Comparison of ENCODE assay signal across 27 cellular contexts in genomic region chr10:75272896-75273295, GRCh38. TPM values are rescaled to one million over a fixed set of nuclear protein-coding genes. Genes with fewer than 3 reads are reported as not detected.
DNase-seq lines count a peak whose midpoint lies in the region; ATAC-seq, FAIRE-seq and TF ChIP-seq lines count a peak whose summit lies in the region.
"Had no signal": no experiment of that assay in that cellular context is flagged by ENCODE, and none has a peak within 500 bp of the region (broad histone marks: within the 10 kb centered on the region; RNA-seq: fewer than 3 reads in every experiment).

No MANE protein-coding gene starts in this region.

- peaks cover 0 to 4% of the 10 kb centered on the region in 2 donors for H3K4me1 ChIP-seq in adrenal gland (replicated peaks in 1 of 2)
- H3K4me1 ChIP-seq in HepG2 (ENCODE audit: insufficient read depth, low read length): peaks cover 17% of the 10 kb centered on the region
- H3K4me1 ChIP-seq: Caco-2, HAP-1 had no signal

- H3K27me3 ChIP-seq in adrenal gland: no peaks in the 10 kb centered on the region
- no peaks in the 10 kb centered on the region; a peak in 1 of 5 replicates for H3K27me3 ChIP-seq in HepG2 (ENCODE audit: control insufficient read depth in 1 of 2, insufficient read depth in 2 of 2, low read length in 2 of 2)
- H3K27me3 ChIP-seq: BLaER1 treated with 17β-estradiol and CSF1 and Interleukin-3, amounts not matched to agents 10 nM and 100 nM had no signal

- no peak for TF ChIP-seq POLR2A in adrenal gland (IDR thresholded peaks at IDR 0.05)
- no peak for TF ChIP-seq POLR2A in HepG2 (IDR thresholded peaks at IDR 0.05; ENCODE audit: insufficient read depth in 1 of 2, low read depth in 2 of 2, low read length in 2 of 2)

- H3K36me3 ChIP-seq in adrenal gland (replicated peaks in 1 of 2) (no peaks in the 10 kb centered on the region), HepG2 (replicated peaks in 1 of 2; ENCODE audit: control insufficient read depth in 1 of 2, insufficient read depth in 2 of 2, low read length in 2 of 2) (no peaks in the 10 kb centered on the region)
- H3K36me3 ChIP-seq: BLaER1 treated with 17β-estradiol and CSF1 and Interleukin-3, amounts not matched to agents 10 nM and 100 nM; HAP-1; spleen had no signal

- H3K9me3 ChIP-seq in adrenal gland (replicated peaks in 1 of 3) (no peaks in the 10 kb centered on the region), HepG2 (ENCODE audit: low read length) (no peaks in the 10 kb centered on the region)
- H3K9me3 ChIP-seq: Caco-2, HAP-1, spleen had no signal

- H3K4me2 ChIP-seq in HepG2 (ENCODE audit: low read depth, low read length): peak overlapping the region; percentile 28; the same call in 1 of the 2 replicates
- H3K4me2 ChIP-seq: BLaER1 treated with 17β-estradiol and CSF1 and Interleukin-3, amounts not matched to agents 10 nM and 100 nM had no signal

- TF ChIP-seq EP300 in HepG2 (IDR thresholded peaks at IDR 0.05; ENCODE audit: low read depth in 2 of 2, low read length in 2 of 2) (no peak; a peak in 1 of 4 replicates), HepG2 (CRISPR knock-in tag; IDR thresholded peaks at IDR 0.05; ENCODE audit: borderline replicate concordance) (no peak)

- FAIRE-seq in HepG2 (lab: Jason Lieb, UNC) (no peak), RCC 7860 (lab: Jason Lieb, UNC) (no peak)
- FAIRE-seq: bronchial epithelial cell, GM18507 had no signal

- no TSS peak for BruUV-seq in HepG2 (replicated peaks; lab: Mats Ljungman, UMichigan)

- no peak overlapping the region for H3K4me3 ChIP-seq in adrenal gland
- H3K4me3 ChIP-seq in HepG2 (replicated peaks in 1 of 3; ENCODE audit: insufficient read depth in 1 of 3, low read depth in 2 of 3, low read length in 3 of 3): no peak overlapping the region
- H3K4me3 ChIP-seq: BLaER1 treated with 17β-estradiol and CSF1 and Interleukin-3, amounts not matched to agents 10 nM and 100 nM; HAP-1; spleen had no signal

- peak; percentile 33 for DNase-seq in activated effector memory CD4-positive, alpha-beta T cell treated with anti-CD3 and anti-CD28 coated beads, Interleukin-2, amount 50 U/mL, for 16 hours
- no peak for DNase-seq in activated effector memory CD4-positive, alpha-beta T cell treated with Interleukin-2 at 50 U/mL for 16 hours
- DNase-seq in adrenal gland: peak in 6 of 7 donors; percentile 51 to 84 (median 69)
- DNase-seq in HepG2 (ENCODE audit: low spot score): peak; percentile 12
- peak; percentile 6 for DNase-seq in stromal cell of bone marrow (ENCODE audit: low read depth)
- no peak for DNase-seq in RCC 7860 (ENCODE audit: low spot score)
- no peak for DNase-seq in HEK293T (ENCODE audit: extremely low spot score)
- DNase-seq in effector CD4-positive, alpha-beta T cell: no peak
- DNase-seq: activated naive CD4-positive, alpha-beta T cell treated with Interleukin-2 at 50 U/mL for 16 hours; activated T-cell treated with anti-CD3 and anti-CD28 coated beads, Interleukin-2, amount 50 U/mL, for 24 hours; amniotic stem cell; Caco-2; cortex of kidney; KBM-7; left colon; NCI-H1694 treated with DMSO at 0.1 percent for 48 hours; NCI-H2171 treated with DMSO at 0.1 percent for 48 hours; NCI-H526; spleen; stimulated activated CD4-positive, alpha-beta T cell treated with anti-CD3 and anti-CD28 coated beads, Interleukin-4, amount 100 ng/mL, for 4 hours; SW 1271; trophoblast cell had no signal

- in situ Hi-C loops in HepG2 (cut with HindIII; ENCODE audit: extremely low pct_ligation_motif_present, low pct_unique_long_range_greater_than_20kb): no loop called here

- no peak overlapping the region for H3K9ac ChIP-seq in HepG2 (ENCODE audit: insufficient read depth, low read depth, low read length)
- H3K9ac ChIP-seq: BLaER1 treated with 17β-estradiol and CSF1 and Interleukin-3, amounts not matched to agents 10 nM and 100 nM had no signal

- no peak for TF ChIP-seq RAD21 in HepG2 (CRISPR knock-in tag; IDR thresholded peaks at IDR 0.05)

- no peaks in the 10 kb centered on the region for H3K79me2 ChIP-seq in HepG2 (ENCODE audit: insufficient read depth, low read length)

- CTCF ChIA-PET in HepG2 (lab: Yijun Ruan, JAX; ENCODE audit: low intra/inter-chr PET ratio, low total read pairs) (no interaction called here), HEK293T (lab: Yijun Ruan, JAX) (interaction anchor here (0.5 to 0.9 kb wide), 2 partner anchors 25 to 1112 kb away, joined by 3 to 7 read pairs; no protein-coding TSS in a partner anchor)

- ATAC-seq in HepG2: peak; percentile 63; the same call in 2 of the 3 replicates
- ATAC-seq: activated CD4-positive, CD25-positive, alpha-beta regulatory T cell treated with anti-CD3 and anti-CD28 coated beads, Interleukin-2, amount 50 U/mL, for 24 hours; left colon had no signal

- WGBS in adrenal gland, 4 donors: 35% methylated on average over 5 to 7 of the region's 7 CpGs
- 10% methylated on average over 2 of the region's 7 CpGs for WGBS in HepG2 (ENCODE audit: low lambda C conversion rate)

- POLR2A ChIA-PET in HepG2 (lab: Yijun Ruan, JAX) (no interaction called here), HEK293T (lab: Yijun Ruan, JAX) (interaction anchor here (1.5 kb wide), 1 partner anchor 133 kb away, joined by 3 read pairs; no protein-coding TSS in a partner anchor)

- intact Hi-C loops in adrenal gland (cut with DNase I) (no loop called here), HepG2 (cut with micrococcal nuclease; ENCODE audit: unreplicated experiment) (no loop called here)

- no peak for TF ChIP-seq CTCF in adrenal gland (IDR thresholded peaks at IDR 0.05)
- TF ChIP-seq CTCF in HepG2 (CRISPR knock-in tag; IDR thresholded peaks at IDR 0.05): peak; percentile 36

- no peak overlapping the region for H2AFZ ChIP-seq in HepG2 (ENCODE audit: low read length)

- H3K27ac ChIP-seq in adrenal gland (no peak overlapping the region), HepG2 (ENCODE audit: extremely low read length, insufficient read depth, low read length) (no peak overlapping the region)
- H3K27ac ChIP-seq: BLaER1 treated with 17β-estradiol and CSF1 and Interleukin-3, amounts not matched to agents 10 nM and 100 nM had no signal

- H4K20me1 ChIP-seq in HepG2 (ENCODE audit: insufficient read depth, low read length): no peaks in the 10 kb centered on the region
- H4K20me1 ChIP-seq: BLaER1 treated with 17β-estradiol and CSF1 and Interleukin-3, amounts not matched to agents 10 nM and 100 nM had no signal

TF ChIP-seq in HepG2, 621 proteins besides CTCF, POLR2A, EP300 and RAD21 (continues in another document):
- peak; percentile 28; the same call in 1 of the 2 replicates for TF ChIP-seq RXRB (CRISPR knock-in tag; IDR thresholded peaks at IDR 0.05; ENCODE audit: borderline replicate concordance)
- 0 out of 2 replicates have a peak, but pooled peaks have one; percentile 36 for TF ChIP-seq HOXD1 (CRISPR knock-in tag; IDR thresholded peaks at IDR 0.05)
- TF ChIP-seq MTA3 (CRISPR knock-in tag; IDR thresholded peaks at IDR 0.05): no peak
- TF ChIP-seq SNAPC5 (CRISPR knock-in tag; IDR thresholded peaks at IDR 0.05; ENCODE audit: borderline replicate concordance): no peak
- TF ChIP-seq SOX5 (CRISPR knock-in tag; IDR thresholded peaks at IDR 0.05; ENCODE audit: borderline replicate concordance): 0 out of 2 replicates have a peak, but pooled peaks have one; percentile 19
- peak; percentile 60; the same call in 1 of the 2 replicates for TF ChIP-seq FOXA3 (CRISPR knock-in tag; IDR thresholded peaks at IDR 0.05)
- TF ChIP-seq SALL1 (CRISPR knock-in tag; IDR thresholded peaks at IDR 0.05): peak; percentile 29; the same call in 1 of the 2 replicates

TF ChIP-seq in HEK293T, 16 proteins besides CTCF, POLR2A, EP300 and RAD21 (continues in another document):
- TF ChIP-seq FOXK2 (IDR thresholded peaks at IDR 0.05) (no peak), SP1 (IDR thresholded peaks at IDR 0.05) (no peak), LEF1 (IDR thresholded peaks at IDR 0.05; ENCODE audit: borderline replicate concordance) (no peak), ZNF384 (IDR thresholded peaks at IDR 0.05) (no peak), ARNT (IDR thresholded peaks at IDR 0.05) (no peak), ELF4 (IDR thresholded peaks at IDR 0.05) (no peak), PKNOX1 (IDR thresholded peaks at IDR 0.05) (no peak), BHLHE40 (IDR thresholded peaks at IDR 0.05; ENCODE audit: borderline replicate concordance) (no peak), TARDBP (IDR thresholded peaks at IDR 0.05) (no peak)

RNA-seq across cellular contexts. Expression of gene COMTD1, which starts 37.1 kb away (rescaled TPM):
- 10 to 100 TPM; 17.3 to 82.0 (median 32.7) TPM for total RNA-seq in adrenal gland
- polyA plus RNA-seq in adrenal gland: 100 to 1,000 TPM in 1 of 3 donors, 10 to 100 TPM in 1, 1 to 10 TPM in 1; 2.0 to 137 (median 95.0) TPM
- 9.8 and 18.4 TPM in 2 replicates for total RNA-seq in HepG2 (2016; rRNA removed; fragmentation: Illumina TruSeq; extraction: Trizol)
- total RNA-seq in HepG2 (2016; cell fraction: cytosol; rRNA removed; fragmentation: Illumina TruSeq; extraction: Trizol; ENCODE audit: low read depth): 12.2 and 16.1 TPM in 2 replicates
- 10.6 and 19.5 TPM in 2 replicates for total RNA-seq in HepG2 (2016; cell fraction: insoluble cytoplasmic fraction; rRNA removed; fragmentation: Illumina TruSeq; extraction: Trizol)
- total RNA-seq in HepG2 (2016; cell fraction: membrane; rRNA removed; fragmentation: Illumina TruSeq; extraction: Trizol): 12.0 and 14.7 TPM in 2 replicates
- total RNA-seq in HepG2 (2016; cell fraction: nucleus; rRNA removed; fragmentation: Illumina TruSeq; extraction: Trizol): 14.6 and 16.0 TPM in 2 replicates
- polyA plus RNA-seq in HepG2 (2011; rRNA removed): 11.8 and 12.6 TPM in 2 replicates
- polyA plus RNA-seq in HepG2 (2011; cell fraction: cytosol; rRNA removed): 6.8 and 16.3 TPM in 2 replicates
- 56.9 and 70.5 TPM in 2 replicates for polyA plus RNA-seq in HepG2 (2011; cell fraction: nucleus; rRNA removed)
- 8.1 and 13.6 TPM in 2 replicates for polyA plus RNA-seq in HepG2 (2012)
- 10.0 and 12.3 TPM in 2 replicates for polyA plus RNA-seq in HepG2 (2016; cell fraction: cytosol; fragmentation: Illumina TruSeq; extraction: Trizol; ENCODE audit: low read depth)
- polyA plus RNA-seq in HepG2 (2016; cell fraction: insoluble cytoplasmic fraction; fragmentation: Illumina TruSeq; extraction: Trizol; ENCODE audit: low read depth): 8.1 and 10.1 TPM in 2 replicates
- polyA plus RNA-seq in HepG2 (2016; cell fraction: membrane; fragmentation: Illumina TruSeq; extraction: Trizol; ENCODE audit: low read depth): 9.1 and 10.0 TPM in 2 replicates
- polyA plus RNA-seq in HepG2 (2016; cell fraction: nucleus; fragmentation: Illumina TruSeq; extraction: Trizol; ENCODE audit: insufficient read depth, low read depth): 30.4 and 30.9 TPM in 2 replicates
- 5.5 and 7.7 TPM in 2 replicates for polyA minus RNA-seq in HepG2 (2011; rRNA and poly(A)+ RNA removed; ENCODE audit: low replicate concordance)
- polyA minus RNA-seq in HepG2 (2011; cell fraction: cytosol; rRNA and poly(A)+ RNA removed): 3.2 and 9.5 TPM in 2 replicates
- polyA minus RNA-seq in HepG2 (2011; cell fraction: nucleus; rRNA and poly(A)+ RNA removed): 3.4 and 4.1 TPM in 2 replicates

Comparison
In these comparisons a context has a peak if more than half of its experiments do, and no peak if none do; other contexts are left out.
1. DNase-seq: peak in activated effector memory CD4-positive, alpha-beta T cell treated with anti-CD3 and anti-CD28 coated beads, Interleukin-2, amount 50 U/mL, for 16 hours (single experiment), adrenal gland (6 of 7), HepG2 (single experiment) and stromal cell of bone marrow (single experiment); none in activated effector memory CD4-positive, alpha-beta T cell treated with Interleukin-2 at 50 U/mL for 16 hours (single experiment), RCC 7860 (single experiment), HEK293T (single experiment) and effector CD4-positive, alpha-beta T cell (single experiment).